1 cellular context compared by ENCODE assay signal in genomic region chr5:111563041-111563822, GRCh38.
A peak's percentile ranks its signal among the peaks of the same experiment; 100 is the strongest.
TF ChIP-seq lines count a peak whose summit lies in the region.

No MANE protein-coding gene starts in this region.

TF ChIP-seq in endothelial cell of umbilical vein, 7 proteins besides CTCF, POLR2A, EP300 and RAD21 (continued from another document):
- no peak for TF ChIP-seq EZH2 (IDR thresholded peaks at IDR 0.05; ENCODE audit: borderline replicate concordance, low read depth, low read length, severe bottlenecking)
- TF ChIP-seq MYC (IDR thresholded peaks at IDR 0.05; ENCODE audit: low read depth, low read length): no peak
- peak; percentile 82 for TF ChIP-seq JUN (IDR thresholded peaks at IDR 0.05; ENCODE audit: borderline replicate concordance, insufficient read depth, insufficient read length, low read depth)
- TF ChIP-seq GATA2 (IDR thresholded peaks at IDR 0.05; ENCODE audit: insufficient read depth, insufficient read length, low read depth, low read length): peak; percentile 99
- TF ChIP-seq, protein P1, sequence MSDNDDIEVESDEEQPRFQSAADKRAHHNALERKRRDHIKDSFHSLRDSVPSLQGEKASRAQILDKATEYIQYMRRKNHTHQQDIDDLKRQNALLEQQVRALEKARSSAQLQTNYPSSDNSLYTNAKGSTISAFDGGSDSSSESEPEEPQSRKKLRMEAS (IDR thresholded peaks at IDR 0.05; ENCODE audit: insufficient read depth, insufficient read length): peak; percentile 88
